In the genomic region with DNA sequence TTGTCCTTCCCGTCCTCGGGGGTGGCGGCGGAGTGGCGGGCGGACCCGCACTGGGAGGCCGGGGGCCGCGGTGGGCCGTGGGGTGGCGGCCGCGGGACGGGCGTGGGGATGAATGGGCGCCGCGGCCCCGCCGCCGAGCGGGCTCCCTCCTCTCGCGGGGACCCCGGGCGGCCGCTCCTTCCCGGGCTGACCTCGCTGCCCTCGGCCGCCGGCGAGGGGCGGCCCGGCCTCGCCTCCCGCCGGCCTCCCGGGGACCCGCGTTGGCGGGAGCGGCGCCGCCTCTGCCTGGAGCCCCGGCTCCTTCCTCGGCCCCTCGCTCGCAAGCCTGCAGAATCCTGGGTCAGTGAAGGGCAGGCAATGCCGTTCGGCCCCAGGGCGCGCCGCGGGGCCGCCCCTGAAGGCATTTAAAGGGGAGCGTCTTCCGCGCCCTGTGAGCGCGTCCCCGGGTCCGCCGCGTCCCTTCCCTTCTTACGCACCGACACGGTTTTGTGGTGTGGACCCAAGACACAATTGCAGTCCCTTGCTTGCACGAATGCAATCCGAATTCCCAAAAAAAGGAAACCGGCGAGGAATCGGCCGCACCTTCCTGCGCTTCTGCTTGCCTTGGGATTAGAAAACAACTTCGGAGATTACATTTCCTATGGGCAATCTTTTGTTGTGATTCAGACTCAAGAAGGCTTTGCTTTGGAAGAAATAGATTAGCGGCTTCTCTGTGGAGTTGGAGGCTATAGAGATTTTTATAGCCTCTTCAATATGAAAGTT, we compare ENCODE assay signal across 8 cellular contexts. TPM values are rescaled to one million over a fixed set of nuclear protein-coding genes. Genes with fewer than 3 reads are reported as not detected.
DNase-seq lines count a peak whose midpoint lies in the region; ATAC-seq and TF ChIP-seq lines count a peak whose summit lies in the region.

No MANE protein-coding gene starts in this region.

- H3K9ac ChIP-seq in BLaER1, result peak overlapping the region; percentile 75

- peak overlapping the region; percentile 90 for H3K4me3 ChIP-seq in BLaER1
- peak overlapping the region; percentile 82 to 97 for H3K4me3 ChIP-seq in left lung

- H3K9me3 ChIP-seq in BLaER1 (no peaks in the 10 kb centered on the region), left lung (no peaks in the 10 kb centered on the region)

- DNase-seq in HCEC 1CT, result peak; percentile 41
- DNase-seq in dermis blood vessel endothelial cell, result peak; percentile 54
- DNase-seq in left lung, result peak; percentile 38 to 87
- DNase-seq in stimulated activated naive CD8-positive, alpha-beta T cell treated with anti-CD3 and anti-CD28 coated beads, Interleukin-15, Interleukin-2, amounts not matched to agents 100 U/mL and 50 U/mL, for 24 hours, result peak; percentile 33
- no peak for DNase-seq in NCI-H2029 treated with DMSO at 0.1 percent for 48 hours (lab: John Stamatoyannopoulos, UW)

- peaks cover 20% of the 10 kb centered on the region for H3K4me1 ChIP-seq in BLaER1
- H3K4me1 ChIP-seq in left lung, result peaks cover 7 to 42% of the 10 kb centered on the region in 2 donors

- TF ChIP-seq CTCF in VCaP (conservative IDR thresholded peaks at IDR 0.05), result no peak
- no peak for TF ChIP-seq CTCF in left lung (IDR thresholded peaks at IDR 0.05)

- 0 out of 2 replicates have a peak, but pooled peaks cover 12% of the 10 kb centered on the region for H3K36me3 ChIP-seq in BLaER1
- H3K36me3 ChIP-seq in left lung, result no peaks in the 10 kb centered on the region

- peaks cover 71% of the 10 kb centered on the region for H4K20me1 ChIP-seq in BLaER1

- peak overlapping the region; percentile 91 for H3K4me2 ChIP-seq in BLaER1

- H3K27ac ChIP-seq in BLaER1, result peak overlapping the region; percentile 20; the same call in 1 of the 2 replicates
- peak overlapping the region; percentile 94 for H3K27ac ChIP-seq in VCaP
- peak overlapping the region; percentile 91 for H3K27ac ChIP-seq in left lung

- H3K27me3 ChIP-seq in BLaER1 (peaks cover 35% of the 10 kb centered on the region), left lung (peaks cover 0 to 11% of the 10 kb centered on the region in 2 donors)

- intact Hi-C loops in left lung (cut with DNase I), result loop anchor here in 1 of 2 donors (10.0 kb wide), 1 partner anchor 262 kb away; no protein-coding TSS in a partner anchor

- no peak for ATAC-seq in left lung
- ATAC-seq in stimulated activated naive CD8-positive, alpha-beta T cell treated with anti-CD3 and anti-CD28 coated beads, Interleukin-15, Interleukin-2, amounts not matched to agents 100 U/mL and 50 U/mL, for 24 hours, result no peak
- ATAC-seq in GM19463 (IDR thresholded peaks at IDR 0.05; ENCODE audit: unreplicated experiment), result no peak

RNA-seq across cellular contexts. Expression of a gene that starts 0.8 kb away (rescaled TPM):
- total RNA-seq in dermis blood vessel endothelial cell (57.3 and 94.0 TPM in 2 replicates), left lung (10 to 100 TPM; 38.9 to 44.5 TPM)

RNA-seq across cellular contexts. Expression of a gene that starts 1.5 kb away (rescaled TPM):
- total RNA-seq in dermis blood vessel endothelial cell (31.8 and 38.7 TPM in 2 replicates), left lung (10 to 100 TPM; 21.8 to 27.9 TPM)

RNA-seq across cellular contexts. Expression of a gene that starts 54.6 kb away (rescaled TPM):
- total RNA-seq in dermis blood vessel endothelial cell (9.2 and 18.6 TPM in 2 replicates), left lung (10 to 100 TPM; 14.3 to 15.1 TPM)

Comparison
In these comparisons a context has a peak if more than half of its experiments do, and no peak if none do; other contexts are left out.
1. H3K27ac ChIP-seq: peak in every context shown above with its lines; median percentile 94 in VCaP; 91 in left lung; 20 in BLaER1.